ENCODE assay signal across 9 cellular contexts in the genomic region with DNA sequence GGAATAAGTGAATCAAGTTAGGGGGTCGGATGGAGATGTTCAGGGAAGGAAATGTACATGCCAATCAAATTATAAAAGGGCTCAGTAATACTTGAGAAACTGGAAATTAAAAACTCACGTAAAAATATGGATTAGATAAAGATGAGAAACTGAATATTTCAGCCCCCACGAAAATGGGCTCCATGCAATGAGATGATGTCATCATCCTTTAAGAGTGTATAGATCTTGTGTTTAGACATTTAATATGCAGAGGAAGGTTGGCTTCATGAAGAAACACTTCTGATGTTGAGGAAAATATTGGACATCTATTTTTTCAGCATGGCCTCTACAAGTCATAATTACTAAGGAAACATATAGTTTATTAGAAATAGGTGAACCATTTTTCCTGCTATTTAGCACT.
"Had no signal": no experiment of that assay in that cellular context is flagged by ENCODE, and none has a peak within 500 bp of the region (broad histone marks: within the 10 kb centered on the region; RNA-seq: fewer than 3 reads in every experiment).

No MANE protein-coding gene starts in this region.

- H2AFZ ChIP-seq: GM23338 had no signal

- FAIRE-seq: H54 had no signal

- H3K4me3 ChIP-seq: GM23338 had no signal

- H3K9ac ChIP-seq: KMS-11 had no signal

- H3K4me2 ChIP-seq: GM23338, KMS-11 had no signal

- ATAC-seq: GM23338 had no signal

- DNase-seq: H9, HCEC 1CT, IMR-90, Karpas-422, KBM-7 had no signal

- H3K27ac ChIP-seq: HL-60, KMS-11 had no signal
